ENCODE assay signal across 16 cellular contexts in genomic region chr2:41829011-41829500, GRCh38.
"Had no signal": no experiment of that assay in that cellular context is flagged by ENCODE, and none has a peak within 500 bp of the region (broad histone marks: within the 10 kb centered on the region; RNA-seq: fewer than 3 reads in every experiment).

No MANE protein-coding gene starts in this region.

- H3K4me3 ChIP-seq: lung, ovary, upper lobe of right lung had no signal

- H3K36me3 ChIP-seq: ovary, upper lobe of right lung had no signal

- H3K27me3 ChIP-seq: ovary, upper lobe of right lung had no signal

- H3K4me3 Mint-ChIP-seq: activated naive CD8-positive, alpha-beta T cell treated with anti-CD3 and anti-CD28 coated beads for 36 hours; activated T-helper 1 cell treated with anti-CD3 and anti-CD28 coated beads, Interleukin-12 subunit alpha, Interleukin-12 subunit beta, Interleukin-2, Interleukin-4 antibody, amounts not matched to agents 30 ng/mL and 10 ng/mL and 1 ng/mL, durations not matched to agents 14 hours and 24 hours and 36 hours; dendritic cell treated with granulocyte-macrophage colony-stimulating factor and Interleukin-4, amounts not matched to agents 40 ng/mL and 50 ng/mL, for 4 days; naive B cell; T-helper 1 cell treated with Interleukin-12 subunit alpha and Interleukin-12 subunit beta and Interleukin-4 antibody, amounts not matched to agents 30 μg/mL and 1 μg/mL, for 36 hours had no signal

- H3K27ac ChIP-seq: ovary, upper lobe of right lung had no signal

- H3K27ac Mint-ChIP-seq: activated naive CD8-positive, alpha-beta T cell treated with anti-CD3 and anti-CD28 coated beads for 36 hours; activated T-helper 1 cell treated with anti-CD3 and anti-CD28 coated beads, Interleukin-12 subunit alpha, Interleukin-12 subunit beta, Interleukin-2, Interleukin-4 antibody, amounts not matched to agents 30 ng/mL and 10 ng/mL and 1 ng/mL, durations not matched to agents 14 hours and 24 hours and 36 hours; dendritic cell treated with granulocyte-macrophage colony-stimulating factor and Interleukin-4, amounts not matched to agents 40 ng/mL and 50 ng/mL, for 4 days; T-helper 1 cell treated with Interleukin-12 subunit alpha and Interleukin-12 subunit beta and Interleukin-4 antibody, amounts not matched to agents 30 μg/mL and 1 μg/mL, for 36 hours had no signal

- H3K4me1 Mint-ChIP-seq: activated naive CD8-positive, alpha-beta T cell treated with anti-CD3 and anti-CD28 coated beads for 36 hours; naive B cell had no signal

- H3K36me3 Mint-ChIP-seq: activated naive CD8-positive, alpha-beta T cell treated with anti-CD3 and anti-CD28 coated beads for 36 hours; naive B cell had no signal

- H3K9me3 ChIP-seq: ovary, upper lobe of right lung had no signal

- DNase-seq: activated naive CD8-positive, alpha-beta T cell treated with anti-CD3 and anti-CD28 coated beads for 36 hours; cerebellar nuclear complex; effector memory CD4-positive, alpha-beta T cell; foreskin melanocyte; head of caudate nucleus; left cardiac atrium; naive B cell; ovary; retina; stimulated activated CD4-positive, alpha-beta T cell treated with anti-CD3 and anti-CD28 coated beads, Interleukin-2, amount 100 ng/mL, for 48 hours; stimulated activated naive CD4-positive, alpha-beta T cell; upper lobe of right lung had no signal

- H3K4me1 ChIP-seq: upper lobe of right lung had no signal

- H3K9me3 Mint-ChIP-seq: activated naive CD8-positive, alpha-beta T cell treated with anti-CD3 and anti-CD28 coated beads for 36 hours; activated T-helper 1 cell treated with anti-CD3 and anti-CD28 coated beads, Interleukin-12 subunit alpha, Interleukin-12 subunit beta, Interleukin-2, Interleukin-4 antibody, amounts not matched to agents 30 ng/mL and 10 ng/mL and 1 ng/mL, durations not matched to agents 14 hours and 24 hours and 36 hours; dendritic cell treated with granulocyte-macrophage colony-stimulating factor and Interleukin-4, amounts not matched to agents 40 ng/mL and 50 ng/mL, for 4 days; T-helper 1 cell treated with Interleukin-12 subunit alpha and Interleukin-12 subunit beta and Interleukin-4 antibody, amounts not matched to agents 30 μg/mL and 1 μg/mL, for 36 hours had no signal
